Comparison of ENCODE assay signal across 18 cellular contexts in genomic region chr3:170346481-170347125, GRCh38. TPM values are rescaled to one million over a fixed set of nuclear protein-coding genes. Genes with fewer than 3 reads are reported as not detected.
DNase-seq lines count a peak whose midpoint lies in the region; ATAC-seq, FAIRE-seq and TF ChIP-seq lines count a peak whose summit lies in the region.
"Had no signal": no experiment of that assay in that cellular context is flagged by ENCODE, and none has a peak within 500 bp of the region (broad histone marks: within the 10 kb centered on the region; RNA-seq: fewer than 3 reads in every experiment).

No MANE protein-coding gene starts in this region.

- H3K4me3 Mint-ChIP-seq in astrocyte (ENCODE audit: unreplicated experiment), result no peak overlapping the region
- no peak overlapping the region for H3K4me3 Mint-ChIP-seq in stimulated activated effector memory CD8-positive, alpha-beta T cell treated with anti-CD3 and anti-CD28 coated beads, Interleukin-12 subunit alpha, Interleukin-12 subunit beta, amount 100 ng/mL, for 72 hours
- H3K4me3 Mint-ChIP-seq: activated T-cell treated with anti-CD3 and anti-CD28 coated beads, Interleukin-2, amount 50 U/mL, for 24 hours; naive thymus-derived CD4-positive, alpha-beta T cell had no signal

- H3K27me3 Mint-ChIP-seq in astrocyte (ENCODE audit: low read depth, unreplicated experiment), result peaks cover 4% of the 10 kb centered on the region
- H3K27me3 Mint-ChIP-seq: activated T-cell treated with anti-CD3 and anti-CD28 coated beads, Interleukin-2, amount 50 U/mL, for 24 hours had no signal

- TF ChIP-seq CTCF in astrocyte (IDR thresholded peaks at IDR 0.05; ENCODE audit: insufficient read depth, low read depth, low read length), result no peak

- no peaks in the 10 kb centered on the region for H3K9me3 ChIP-seq in astrocyte (ENCODE audit: insufficient read depth, low read depth, low read length)
- H3K9me3 ChIP-seq: SJCRH30 had no signal

- H3K9ac ChIP-seq in astrocyte (ENCODE audit: low read length), result no peak overlapping the region

- no peak overlapping the region for H3K27ac ChIP-seq in astrocyte (ENCODE audit: low read depth, low read length)
- H3K27ac ChIP-seq: SJCRH30 had no signal

- no peak overlapping the region for H3K4me2 ChIP-seq in astrocyte (ENCODE audit: low read length)

- no peak overlapping the region for H3K4me3 ChIP-seq in astrocyte (ENCODE audit: insufficient read depth, low read depth, low read length)
- H3K4me3 ChIP-seq: SJCRH30 had no signal

- no peaks in the 10 kb centered on the region for H3K4me1 ChIP-seq in astrocyte (ENCODE audit: insufficient read depth, low read length)
- H3K4me1 ChIP-seq: SJCRH30 had no signal

- no peaks in the 10 kb centered on the region for H3K36me3 ChIP-seq in astrocyte (ENCODE audit: insufficient read depth, low read length)
- H3K36me3 ChIP-seq: SJCRH30 had no signal

- FAIRE-seq in astrocyte (lab: Jason Lieb, UNC), result no peak
- FAIRE-seq: keratinocyte had no signal

- peaks cover 15% of the 10 kb centered on the region for H3K4me1 Mint-ChIP-seq in astrocyte (ENCODE audit: low read depth, unreplicated experiment)
- no peaks in the 10 kb centered on the region for H3K4me1 Mint-ChIP-seq in stimulated activated effector memory CD8-positive, alpha-beta T cell treated with anti-CD3 and anti-CD28 coated beads, Interleukin-12 subunit alpha, Interleukin-12 subunit beta, amount 100 ng/mL, for 72 hours

- no peaks in the 10 kb centered on the region for H4K20me1 ChIP-seq in astrocyte (ENCODE audit: insufficient read depth, low read length)

- peak; percentile 57 for ATAC-seq in GM18907 (IDR thresholded peaks at IDR 0.05; ENCODE audit: unreplicated experiment)
- peak; percentile 56 for ATAC-seq in HG03432 (IDR thresholded peaks at IDR 0.05; ENCODE audit: unreplicated experiment)
- peak; percentile 62 for ATAC-seq in stimulated activated effector memory CD8-positive, alpha-beta T cell treated with anti-CD3 and anti-CD28 coated beads, Interleukin-12 subunit alpha, Interleukin-12 subunit beta, amount 100 ng/mL, for 72 hours
- ATAC-seq: naive thymus-derived CD4-positive, alpha-beta T cell; sciatic nerve had no signal

- no peaks in the 10 kb centered on the region for H3K27me3 ChIP-seq in astrocyte (ENCODE audit: insufficient read depth, low read length)
- H3K27me3 ChIP-seq: SJCRH30 had no signal

- H2AFZ ChIP-seq in astrocyte (ENCODE audit: low read depth, low read length), result no peak overlapping the region

- no peaks in the 10 kb centered on the region for H3K36me3 Mint-ChIP-seq in astrocyte (ENCODE audit: low read depth, unreplicated experiment)
- H3K36me3 Mint-ChIP-seq in stimulated activated effector memory CD8-positive, alpha-beta T cell treated with anti-CD3 and anti-CD28 coated beads, Interleukin-12 subunit alpha, Interleukin-12 subunit beta, amount 100 ng/mL, for 72 hours, result no peaks in the 10 kb centered on the region
- H3K36me3 Mint-ChIP-seq: naive thymus-derived CD4-positive, alpha-beta T cell had no signal

- DNase-seq in astrocyte (ENCODE audit: low read depth) (no peak), pons (ENCODE audit: low spot score) (no peak), NCI-H526 treated with DMSO at 0.1 percent for 48 hours (lab: John Stamatoyannopoulos, UW) (no peak)
- DNase-seq in stimulated activated effector memory CD8-positive, alpha-beta T cell treated with anti-CD3 and anti-CD28 coated beads, Interleukin-12 subunit alpha, Interleukin-12 subunit beta, amount 100 ng/mL, for 72 hours (ENCODE audit: low spot score in 2 of 2), result no peak
- DNase-seq in activated CD8-positive, alpha-beta memory T cell treated with anti-CD3 and anti-CD28 coated beads for 24 hours, result no peak
- DNase-seq: activated CD4-positive, CD25-positive, alpha-beta regulatory T cell; activated T-cell treated with anti-CD3 and anti-CD28 coated beads, Interleukin-2, amount 50 U/mL, for 24 hours; amygdala; DMS 273 treated with DMSO at 0.1 percent for 48 hours; effector CD4-positive, alpha-beta T cell; naive thymus-derived CD4-positive, alpha-beta T cell; NCI-H1105; NCI-H526; SJCRH30 had no signal

- H3K27ac Mint-ChIP-seq in astrocyte (ENCODE audit: unreplicated experiment), result peak overlapping the region; percentile 47
- H3K27ac Mint-ChIP-seq in stimulated activated effector memory CD8-positive, alpha-beta T cell treated with anti-CD3 and anti-CD28 coated beads, Interleukin-12 subunit alpha, Interleukin-12 subunit beta, amount 100 ng/mL, for 72 hours, result no peak overlapping the region
- H3K27ac Mint-ChIP-seq: activated T-cell treated with anti-CD3 and anti-CD28 coated beads, Interleukin-2, amount 50 U/mL, for 24 hours; naive thymus-derived CD4-positive, alpha-beta T cell had no signal

- no peaks in the 10 kb centered on the region for H3K9me3 Mint-ChIP-seq in astrocyte (ENCODE audit: unreplicated experiment)
- no peaks in the 10 kb centered on the region for H3K9me3 Mint-ChIP-seq in stimulated activated effector memory CD8-positive, alpha-beta T cell treated with anti-CD3 and anti-CD28 coated beads, Interleukin-12 subunit alpha, Interleukin-12 subunit beta, amount 100 ng/mL, for 72 hours
- H3K9me3 Mint-ChIP-seq: activated T-cell treated with anti-CD3 and anti-CD28 coated beads, Interleukin-2, amount 50 U/mL, for 24 hours had no signal

- no peaks in the 10 kb centered on the region for H3K79me2 ChIP-seq in astrocyte (ENCODE audit: insufficient read depth, low read length)

RNA-seq across cellular contexts. Expression of gene SKIL, which starts 10.9 kb away (rescaled TPM):
- total RNA-seq in astrocyte, result 152 and 156 TPM in 2 replicates
